In the genomic region with DNA sequence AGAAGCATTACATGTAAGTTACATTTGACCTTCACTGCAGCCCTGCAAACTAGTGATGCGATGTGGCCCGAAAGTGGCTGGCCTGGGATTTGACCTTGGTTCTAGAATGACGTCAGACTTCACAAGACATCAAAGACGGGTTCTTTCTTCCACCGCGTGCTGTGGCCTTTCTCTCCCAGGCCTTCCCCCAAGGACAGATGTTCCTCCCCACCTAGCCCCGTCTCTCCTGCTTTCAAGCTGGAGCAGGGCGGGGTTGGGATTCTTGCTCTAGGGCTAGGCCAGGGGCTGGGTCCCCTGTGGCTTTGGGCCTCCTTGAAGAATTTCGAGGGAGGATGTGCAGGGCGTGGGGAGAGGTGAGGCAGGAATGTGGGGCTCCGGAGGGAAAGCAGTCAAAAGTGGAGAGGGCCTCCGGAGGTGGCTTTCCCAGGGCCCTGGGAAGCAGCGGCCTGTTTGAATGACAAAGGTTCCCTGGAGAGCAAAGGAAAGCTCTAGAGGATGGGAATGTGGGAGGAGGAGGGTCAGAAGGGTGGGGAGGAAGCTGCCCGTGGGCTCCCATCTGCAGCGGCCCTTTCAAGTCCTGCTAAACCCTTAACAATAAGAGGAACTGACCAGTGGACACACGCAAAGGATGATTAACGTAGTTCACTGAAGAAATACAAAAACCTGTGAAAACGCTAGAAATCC, we compare ENCODE assay signal across 1 cellular context.
A peak's percentile ranks its signal among the peaks of the same experiment; 100 is the strongest.
TF ChIP-seq lines count a peak whose summit lies in the region.

No MANE protein-coding gene starts in this region.

TF ChIP-seq in HepG2, 621 proteins besides CTCF, POLR2A, EP300 and RAD21 (continued from another document and continues in another):
- no peak for TF ChIP-seq SCMH1 (CRISPR knock-in tag; IDR thresholded peaks at IDR 0.05; ENCODE audit: borderline replicate concordance)
- no peak for TF ChIP-seq MTERF4 (CRISPR knock-in tag; IDR thresholded peaks at IDR 0.05)
- TF ChIP-seq POGZ (CRISPR knock-in tag; IDR thresholded peaks at IDR 0.05) = no peak
- no peak for TF ChIP-seq PAF1 (CRISPR knock-in tag; IDR thresholded peaks at IDR 0.05)
- TF ChIP-seq ZNF513 (CRISPR knock-in tag; conservative IDR thresholded peaks at IDR 0.05) = no peak
- TF ChIP-seq, protein P1, sequence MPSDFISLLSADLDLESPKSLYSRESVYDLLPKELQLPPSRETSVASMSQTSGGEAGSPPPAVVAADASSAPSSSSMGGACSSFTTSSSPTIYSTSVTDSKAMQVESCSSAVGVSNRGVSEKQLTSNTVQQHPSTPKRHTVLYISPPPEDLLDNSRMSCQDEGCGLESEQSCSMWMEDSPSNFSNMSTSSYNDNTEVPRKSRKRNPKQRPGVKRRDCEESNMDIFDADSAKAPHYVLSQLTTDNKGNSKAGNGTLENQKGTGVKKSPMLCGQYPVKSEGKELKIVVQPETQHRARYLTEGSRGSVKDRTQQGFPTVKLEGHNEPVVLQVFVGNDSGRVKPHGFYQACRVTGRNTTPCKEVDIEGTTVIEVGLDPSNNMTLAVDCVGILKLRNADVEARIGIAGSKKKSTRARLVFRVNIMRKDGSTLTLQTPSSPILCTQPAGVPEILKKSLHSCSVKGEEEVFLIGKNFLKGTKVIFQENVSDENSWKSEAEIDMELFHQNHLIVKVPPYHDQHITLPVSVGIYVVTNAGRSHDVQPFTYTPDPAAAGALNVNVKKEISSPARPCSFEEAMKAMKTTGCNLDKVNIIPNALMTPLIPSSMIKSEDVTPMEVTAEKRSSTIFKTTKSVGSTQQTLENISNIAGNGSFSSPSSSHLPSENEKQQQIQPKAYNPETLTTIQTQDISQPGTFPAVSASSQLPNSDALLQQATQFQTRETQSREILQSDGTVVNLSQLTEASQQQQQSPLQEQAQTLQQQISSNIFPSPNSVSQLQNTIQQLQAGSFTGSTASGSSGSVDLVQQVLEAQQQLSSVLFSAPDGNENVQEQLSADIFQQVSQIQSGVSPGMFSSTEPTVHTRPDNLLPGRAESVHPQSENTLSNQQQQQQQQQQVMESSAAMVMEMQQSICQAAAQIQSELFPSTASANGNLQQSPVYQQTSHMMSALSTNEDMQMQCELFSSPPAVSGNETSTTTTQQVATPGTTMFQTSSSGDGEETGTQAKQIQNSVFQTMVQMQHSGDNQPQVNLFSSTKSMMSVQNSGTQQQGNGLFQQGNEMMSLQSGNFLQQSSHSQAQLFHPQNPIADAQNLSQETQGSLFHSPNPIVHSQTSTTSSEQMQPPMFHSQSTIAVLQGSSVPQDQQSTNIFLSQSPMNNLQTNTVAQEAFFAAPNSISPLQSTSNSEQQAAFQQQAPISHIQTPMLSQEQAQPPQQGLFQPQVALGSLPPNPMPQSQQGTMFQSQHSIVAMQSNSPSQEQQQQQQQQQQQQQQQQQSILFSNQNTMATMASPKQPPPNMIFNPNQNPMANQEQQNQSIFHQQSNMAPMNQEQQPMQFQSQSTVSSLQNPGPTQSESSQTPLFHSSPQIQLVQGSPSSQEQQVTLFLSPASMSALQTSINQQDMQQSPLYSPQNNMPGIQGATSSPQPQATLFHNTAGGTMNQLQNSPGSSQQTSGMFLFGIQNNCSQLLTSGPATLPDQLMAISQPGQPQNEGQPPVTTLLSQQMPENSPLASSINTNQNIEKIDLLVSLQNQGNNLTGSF (CRISPR knock-in tag; IDR thresholded peaks at IDR 0.05) = no peak
- 0 out of 2 replicates have a peak, but pooled peaks have one; percentile 21 for TF ChIP-seq TAF1 (CRISPR knock-in tag; IDR thresholded peaks at IDR 0.05)
- no peak for TF ChIP-seq SP1 (IDR thresholded peaks at IDR 0.05)
- TF ChIP-seq SP1 (CRISPR knock-in tag; IDR thresholded peaks at IDR 0.05) = no peak
- TF ChIP-seq ZNF335 (CRISPR knock-in tag; IDR thresholded peaks at IDR 0.05) = peak; percentile 55; the same call in 1 of the 2 replicates
- TF ChIP-seq NFYC (CRISPR knock-in tag; IDR thresholded peaks at IDR 0.05) = peak; percentile 14; the same call in 1 of the 2 replicates
- TF ChIP-seq HNRNPH1 (optimal IDR thresholded peaks at IDR 0.05; ENCODE audit: low read depth, low read length) = no peak
- no peak for TF ChIP-seq ZNF616 (CRISPR knock-in tag; IDR thresholded peaks at IDR 0.05; ENCODE audit: low read depth)
- no peak for TF ChIP-seq ZNF576 (CRISPR knock-in tag; IDR thresholded peaks at IDR 0.05)
- no peak for TF ChIP-seq NKX3-1 (CRISPR knock-in tag; IDR thresholded peaks at IDR 0.05)
- no peak for TF ChIP-seq ZBTB4 (CRISPR knock-in tag; IDR thresholded peaks at IDR 0.05; ENCODE audit: borderline replicate concordance)
- TF ChIP-seq AHR (CRISPR knock-in tag; IDR thresholded peaks at IDR 0.05) = no peak
- no peak for TF ChIP-seq TMF1 (CRISPR knock-in tag; IDR thresholded peaks at IDR 0.05; ENCODE audit: low read depth)
- TF ChIP-seq SOX13 (IDR thresholded peaks at IDR 0.05) = no peak
- peak in 1 of 2 experiments; percentile 67; a peak in 2 of 4 replicates for TF ChIP-seq SOX13 (CRISPR knock-in tag; conservative IDR thresholded peaks at IDR 0.05 in 1 of 2, IDR thresholded peaks at IDR 0.05 in 1 of 2)
- peak in 1 of 2 experiments; percentile 78; a peak in 2 of 4 replicates for TF ChIP-seq KLF16 (CRISPR knock-in tag; IDR thresholded peaks at IDR 0.05)
- no peak for TF ChIP-seq ZNF326 (CRISPR knock-in tag; IDR thresholded peaks at IDR 0.05; ENCODE audit: borderline replicate concordance)
- no peak for TF ChIP-seq TEAD2 (CRISPR knock-in tag; IDR thresholded peaks at IDR 0.05)
- TF ChIP-seq, protein P2, sequence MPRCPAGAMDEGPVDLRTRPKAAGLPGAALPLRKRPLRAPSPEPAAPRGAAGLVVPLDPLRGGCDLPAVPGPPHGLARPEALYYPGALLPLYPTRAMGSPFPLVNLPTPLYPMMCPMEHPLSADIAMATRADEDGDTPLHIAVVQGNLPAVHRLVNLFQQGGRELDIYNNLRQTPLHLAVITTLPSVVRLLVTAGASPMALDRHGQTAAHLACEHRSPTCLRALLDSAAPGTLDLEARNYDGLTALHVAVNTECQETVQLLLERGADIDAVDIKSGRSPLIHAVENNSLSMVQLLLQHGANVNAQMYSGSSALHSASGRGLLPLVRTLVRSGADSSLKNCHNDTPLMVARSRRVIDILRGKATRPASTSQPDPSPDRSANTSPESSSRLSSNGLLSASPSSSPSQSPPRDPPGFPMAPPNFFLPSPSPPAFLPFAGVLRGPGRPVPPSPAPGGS (CRISPR knock-in tag; IDR thresholded peaks at IDR 0.05) = no peak
- TF ChIP-seq ARNT (IDR thresholded peaks at IDR 0.05) = no peak
- TF ChIP-seq ZBTB3 (CRISPR knock-in tag; IDR thresholded peaks at IDR 0.05; ENCODE audit: borderline replicate concordance, low read depth) = no peak
- no peak for TF ChIP-seq MIXL1 (CRISPR knock-in tag; IDR thresholded peaks at IDR 0.05)
- peak; percentile 28; the same call in 1 of the 2 replicates for TF ChIP-seq TARDBP (CRISPR knock-in tag; IDR thresholded peaks at IDR 0.05)
- no peak for TF ChIP-seq PREB (CRISPR knock-in tag; IDR thresholded peaks at IDR 0.05)
- no peak for TF ChIP-seq ZNF101 (CRISPR knock-in tag; IDR thresholded peaks at IDR 0.05; ENCODE audit: borderline replicate concordance, low read depth)
- no peak for TF ChIP-seq SPEN (CRISPR knock-in tag; IDR thresholded peaks at IDR 0.05; ENCODE audit: low read depth)
- TF ChIP-seq, protein P3, sequence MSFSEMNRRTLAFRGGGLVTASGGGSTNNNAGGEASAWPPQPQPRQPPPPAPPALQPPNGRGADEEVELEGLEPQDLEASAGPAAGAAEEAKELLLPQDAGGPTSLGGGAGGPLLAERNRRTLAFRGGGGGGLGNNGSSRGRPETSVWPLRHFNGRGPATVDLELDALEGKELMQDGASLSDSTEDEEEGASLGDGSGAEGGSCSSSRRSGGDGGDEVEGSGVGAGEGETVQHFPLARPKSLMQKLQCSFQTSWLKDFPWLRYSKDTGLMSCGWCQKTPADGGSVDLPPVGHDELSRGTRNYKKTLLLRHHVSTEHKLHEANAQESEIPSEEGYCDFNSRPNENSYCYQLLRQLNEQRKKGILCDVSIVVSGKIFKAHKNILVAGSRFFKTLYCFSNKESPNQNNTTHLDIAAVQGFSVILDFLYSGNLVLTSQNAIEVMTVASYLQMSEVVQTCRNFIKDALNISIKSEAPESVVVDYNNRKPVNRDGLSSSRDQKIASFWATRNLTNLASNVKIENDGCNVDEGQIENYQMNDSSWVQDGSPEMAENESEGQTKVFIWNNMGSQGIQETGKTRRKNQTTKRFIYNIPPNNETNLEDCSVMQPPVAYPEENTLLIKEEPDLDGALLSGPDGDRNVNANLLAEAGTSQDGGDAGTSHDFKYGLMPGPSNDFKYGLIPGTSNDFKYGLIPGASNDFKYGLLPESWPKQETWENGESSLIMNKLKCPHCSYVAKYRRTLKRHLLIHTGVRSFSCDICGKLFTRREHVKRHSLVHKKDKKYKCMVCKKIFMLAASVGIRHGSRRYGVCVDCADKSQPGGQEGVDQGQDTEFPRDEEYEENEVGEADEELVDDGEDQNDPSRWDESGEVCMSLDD (CRISPR knock-in tag; IDR thresholded peaks at IDR 0.05; ENCODE audit: borderline replicate concordance) = no peak
- TF ChIP-seq MXD1 (CRISPR knock-in tag; IDR thresholded peaks at IDR 0.05) = no peak
- TF ChIP-seq HDAC6 (IDR thresholded peaks at IDR 0.05; ENCODE audit: low read depth, low read length) = no peak
- TF ChIP-seq FOXA1 (IDR thresholded peaks at IDR 0.05) = no peak
- no peak for TF ChIP-seq FOXA1 (CRISPR knock-in tag; IDR thresholded peaks at IDR 0.05)
- no peak for TF ChIP-seq ZSCAN21 (CRISPR knock-in tag; IDR thresholded peaks at IDR 0.05; ENCODE audit: borderline replicate concordance)
- no peak for TF ChIP-seq ZKSCAN8 (CRISPR knock-in tag; IDR thresholded peaks at IDR 0.05; ENCODE audit: borderline replicate concordance)
- no peak for TF ChIP-seq ZNF569 (CRISPR knock-in tag; IDR thresholded peaks at IDR 0.05; ENCODE audit: borderline replicate concordance)
- TF ChIP-seq SRY (CRISPR knock-in tag; IDR thresholded peaks at IDR 0.05) = no peak
- TF ChIP-seq, protein P4, sequence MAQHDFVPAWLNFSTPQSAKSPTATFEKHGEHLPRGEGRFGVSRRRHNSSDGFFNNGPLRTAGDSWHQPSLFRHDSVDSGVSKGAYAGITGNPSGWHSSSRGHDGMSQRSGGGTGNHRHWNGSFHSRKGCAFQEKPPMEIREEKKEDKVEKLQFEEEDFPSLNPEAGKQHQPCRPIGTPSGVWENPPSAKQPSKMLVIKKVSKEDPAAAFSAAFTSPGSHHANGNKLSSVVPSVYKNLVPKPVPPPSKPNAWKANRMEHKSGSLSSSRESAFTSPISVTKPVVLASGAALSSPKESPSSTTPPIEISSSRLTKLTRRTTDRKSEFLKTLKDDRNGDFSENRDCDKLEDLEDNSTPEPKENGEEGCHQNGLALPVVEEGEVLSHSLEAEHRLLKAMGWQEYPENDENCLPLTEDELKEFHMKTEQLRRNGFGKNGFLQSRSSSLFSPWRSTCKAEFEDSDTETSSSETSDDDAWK (CRISPR knock-in tag; IDR thresholded peaks at IDR 0.05) = no peak
- TF ChIP-seq ZMYM4 (CRISPR knock-in tag; IDR thresholded peaks at IDR 0.05) = no peak
- no peak for TF ChIP-seq ZNF460 (CRISPR knock-in tag; IDR thresholded peaks at IDR 0.05; ENCODE audit: borderline replicate concordance)
- TF ChIP-seq RXRB (CRISPR knock-in tag; IDR thresholded peaks at IDR 0.05; ENCODE audit: borderline replicate concordance) = 0 out of 2 replicates have a peak, but pooled peaks have one; percentile 12
